19 cellular contexts compared by ENCODE assay signal in genomic region chr2:69208023-69208595, GRCh38.
DNase-seq lines count a peak whose midpoint lies in the region; ATAC-seq, FAIRE-seq and TF ChIP-seq lines count a peak whose summit lies in the region.
"Had no signal": no experiment of that assay in that cellular context is flagged by ENCODE, and none has a peak within 500 bp of the region (broad histone marks: within the 10 kb centered on the region; RNA-seq: fewer than 3 reads in every experiment).

No MANE protein-coding gene starts in this region.

- no peaks in the 10 kb centered on the region for H3K9me2 ChIP-seq in SK-N-SH

- H3K4me1 ChIP-seq in HepG2 (ENCODE audit: insufficient read depth, low read length) (peaks cover 43% of the 10 kb centered on the region), right lobe of liver (no peaks in the 10 kb centered on the region), SK-N-SH (ENCODE audit: control insufficient read depth in 1 of 2, insufficient read depth in 2 of 2, low read depth in 1 of 2, low read length in 1 of 2) (peaks cover 0 to 5% of the 10 kb centered on the region in 2 experiments; a peak in 1 of 4 replicates), esophagus muscularis mucosa (peaks cover 8 to 23% (median 13%) of the 10 kb centered on the region in 4 donors), vagina (peaks cover 3% of the 10 kb centered on the region), ovary (ENCODE audit: insufficient read depth) (peaks cover 20% of the 10 kb centered on the region)
- H3K4me1 ChIP-seq: Caco-2, psoas muscle had no signal

- FAIRE-seq in HepG2 (lab: Jason Lieb, UNC) = no peak
- FAIRE-seq: colon had no signal

- H3K27ac ChIP-seq in HepG2 (ENCODE audit: extremely low read length, insufficient read depth, low read length) (no peak overlapping the region), right lobe of liver (no peak overlapping the region), SK-N-SH (ENCODE audit: low read depth in 2 of 2, low read length in 1 of 2) (no peak overlapping the region), esophagus muscularis mucosa (replicated peaks in 1 of 4) (no peak overlapping the region), vagina (peak overlapping the region; percentile 6), ovary (no peak overlapping the region)
- H3K27ac ChIP-seq: left ventricle myocardium inferior, psoas muscle had no signal

- TF ChIP-seq CTCF in HepG2 (CRISPR knock-in tag; IDR thresholded peaks at IDR 0.05) (peak; percentile 30; the same call in 1 of the 2 replicates), right lobe of liver (IDR thresholded peaks at IDR 0.05) (no peak), SK-N-SH (IDR thresholded peaks at IDR 0.05) (peak; percentile 38), esophagus muscularis mucosa (IDR thresholded peaks at IDR 0.05) (peak in 2 of 3 experiments; percentile 11 to 29), vagina (IDR thresholded peaks at IDR 0.05) (no peak), GM13976 (IDR thresholded peaks at IDR 0.05; ENCODE audit: borderline replicate concordance, control extremely low read depth, extremely low read depth, insufficient read depth, missing control alignments) (no peak), ovary (IDR thresholded peaks at IDR 0.05) (no peak)

- H2AFZ ChIP-seq in HepG2 (ENCODE audit: low read length) = no peak overlapping the region
- H2AFZ ChIP-seq in SK-N-SH (ENCODE audit: low read depth) = no peak overlapping the region

- TF ChIP-seq POLR2A in HepG2 (IDR thresholded peaks at IDR 0.05; ENCODE audit: insufficient read depth in 1 of 2, low read depth in 2 of 2, low read length in 2 of 2) = no peak
- no peak for TF ChIP-seq POLR2A in right lobe of liver (IDR thresholded peaks at IDR 0.05)
- TF ChIP-seq POLR2A in esophagus muscularis mucosa (IDR thresholded peaks at IDR 0.05; ENCODE audit: low read depth) = no peak
- no peak for TF ChIP-seq POLR2A in vagina (IDR thresholded peaks at IDR 0.05)
- TF ChIP-seq POLR2A in ovary (IDR thresholded peaks at IDR 0.05) = no peak

- CTCF ChIA-PET in HepG2 (lab: Yijun Ruan, JAX; ENCODE audit: low intra/inter-chr PET ratio, low total read pairs) (no interaction called here), SK-N-SH (lab: Yijun Ruan, JAX) (interaction anchor here (0.6 to 3.7 kb wide), 6 partner anchors 10 to 98 kb away, joined by 3 to 14 read pairs (median 4); no protein-coding TSS in a partner anchor)

- no peaks in the 10 kb centered on the region for H3F3A ChIP-seq in SK-N-SH (replicated peaks; ENCODE audit: insufficient read depth)

- H3K9ac ChIP-seq in HepG2 (ENCODE audit: insufficient read depth, low read depth, low read length) (no peak overlapping the region), SK-N-SH (no peak overlapping the region)

- no peak overlapping the region for H3K4me3 ChIP-seq in HepG2 (replicated peaks in 1 of 3; ENCODE audit: insufficient read depth in 1 of 3, low read depth in 2 of 3, low read length in 3 of 3)
- H3K4me3 ChIP-seq in right lobe of liver = no peak overlapping the region
- H3K4me3 ChIP-seq in SK-N-SH (ENCODE audit: low read depth in 2 of 2, low read length in 1 of 2) = no peak overlapping the region
- H3K4me3 ChIP-seq in esophagus muscularis mucosa = no peak overlapping the region
- no peak overlapping the region for H3K4me3 ChIP-seq in vagina
- H3K4me3 ChIP-seq in ovary = no peak overlapping the region
- H3K4me3 ChIP-seq: left ventricle myocardium inferior, psoas muscle had no signal

- POLR2A ChIA-PET in HepG2 (lab: Yijun Ruan, JAX) = interaction anchor here (1.1 kb wide), 1 partner anchor 10 kb away, joined by 3 read pairs; no protein-coding TSS in a partner anchor
- POLR2A ChIA-PET in SK-N-SH (lab: Yijun Ruan, JAX) = interaction anchor here (0.7 kb wide), 1 partner anchor 702 kb away, joined by 3 read pairs; no protein-coding TSS in a partner anchor

- no TSS peak for BruUV-seq in HepG2 (replicated peaks; lab: Mats Ljungman, UMichigan)

- no peaks in the 10 kb centered on the region for H4K20me1 ChIP-seq in HepG2 (ENCODE audit: insufficient read depth, low read length)
- H4K20me1 ChIP-seq in SK-N-SH (ENCODE audit: insufficient read depth) = no peaks in the 10 kb centered on the region

- H3K4me2 ChIP-seq in HepG2 (ENCODE audit: low read depth, low read length) (no peak overlapping the region), SK-N-SH (no peak overlapping the region)

- H3K9me3 ChIP-seq in HepG2 (ENCODE audit: low read length) (peaks cover 8% of the 10 kb centered on the region), right lobe of liver (no peaks in the 10 kb centered on the region), SK-N-SH (no peaks in the 10 kb centered on the region), esophagus muscularis mucosa (no peaks in the 10 kb centered on the region), vagina (no peaks in the 10 kb centered on the region), ovary (no peaks in the 10 kb centered on the region)
- H3K9me3 ChIP-seq: Caco-2, psoas muscle had no signal

- 100% methylated on average over 1 of the region's 1 CpG for WGBS in HepG2 (ENCODE audit: low lambda C conversion rate)
- 11% methylated on average over 1 of the region's 1 CpG for WGBS in right lobe of liver (ENCODE audit: insufficient coverage, low coverage, low lambda C conversion rate, missing lambda C conversion rate)
- 75% methylated on average over 1 of the region's 1 CpG for WGBS in SK-N-SH (ENCODE audit: low lambda C conversion rate)
- 87% methylated on average over 1 of the region's 1 CpG for WGBS in esophagus muscularis mucosa
- WGBS in ovary, 3 donors = 58 to 98% (median 93%) methylated on average over 1 of the region's 1 CpG

- H3K79me2 ChIP-seq in HepG2 (ENCODE audit: insufficient read depth, low read length) = no peaks in the 10 kb centered on the region
- no peaks in the 10 kb centered on the region; the same call in 1 of the 2 replicates for H3K79me2 ChIP-seq in SK-N-SH (ENCODE audit: insufficient read depth)

- H3K27me3 ChIP-seq in HepG2 (ENCODE audit: control insufficient read depth in 1 of 2, insufficient read depth in 2 of 2, low read length in 2 of 2) (no peaks in the 10 kb centered on the region), right lobe of liver (no peaks in the 10 kb centered on the region), SK-N-SH (ENCODE audit: insufficient read depth) (no peaks in the 10 kb centered on the region), esophagus muscularis mucosa (no peaks in the 10 kb centered on the region), vagina (no peaks in the 10 kb centered on the region), ovary (no peaks in the 10 kb centered on the region)

- ATAC-seq in HepG2 (no peak), right lobe of liver (no peak)
- ATAC-seq: activated naive CD8-positive, alpha-beta T cell treated with anti-CD3 and anti-CD28 coated beads, Interleukin-2, amount 50 U/mL, for 24 hours; psoas muscle had no signal

- DNase-seq in HepG2 (ENCODE audit: low spot score) (no peak), right lobe of liver (no peak), SK-N-SH (no peak), esophagus muscularis mucosa (ENCODE audit: extremely low spot score) (no peak), vagina (ENCODE audit: extremely low spot score in 2 of 2) (no peak), NCI-H146 (lab: John Stamatoyannopoulos, UW) (no peak), GM13976 (ENCODE audit: low spot score) (no peak), ovary (no peak)
- DNase-seq: activated CD4-positive, alpha-beta T cell treated with anti-CD3 and anti-CD28 coated beads, Interleukin-2, amount 50 U/mL, for 1 hour; activated naive CD8-positive, alpha-beta T cell treated with anti-CD3 and anti-CD28 coated beads, Interleukin-2, amount 50 U/mL, for 24 hours; activated T-cell treated with anti-CD3 and anti-CD28 coated beads, Interleukin-2, amount 50 U/mL, for 24 hours; Caco-2; GDM1; left ventricle myocardium inferior; NCI-H748 treated with DMSO at 0.1 percent for 48 hours; psoas muscle; RPMI8226; T-helper 1 cell had no signal

- peaks cover 0 to 3% of the 10 kb centered on the region in 2 experiments; a peak in 1 of 5 replicates for H3K36me3 ChIP-seq in HepG2 (replicated peaks in 1 of 2; ENCODE audit: control insufficient read depth in 1 of 2, insufficient read depth in 2 of 2, low read length in 2 of 2)
- no peaks in the 10 kb centered on the region for H3K36me3 ChIP-seq in right lobe of liver
- peaks cover 42 to 46% of the 10 kb centered on the region in 2 experiments for H3K36me3 ChIP-seq in SK-N-SH (replicated peaks in 1 of 2; ENCODE audit: control insufficient read depth in 1 of 2, insufficient read depth in 2 of 2, low read length in 1 of 2)
- H3K36me3 ChIP-seq in esophagus muscularis mucosa = peaks cover 0 to 10% (median 3%) of the 10 kb centered on the region in 4 donors
- H3K36me3 ChIP-seq in vagina = no peaks in the 10 kb centered on the region
- H3K36me3 ChIP-seq in ovary = no peaks in the 10 kb centered on the region
- H3K36me3 ChIP-seq: left ventricle myocardium inferior had no signal

- intact Hi-C loops in HepG2 (cut with micrococcal nuclease; ENCODE audit: unreplicated experiment) (loop anchor here (1.0 kb wide), 1 partner anchor 182 kb away; no protein-coding TSS in a partner anchor), right lobe of liver (cut with DNase I) (no loop called here), esophagus muscularis mucosa (cut with DNase I) (no loop called here), vagina (cut with DNase I) (no loop called here), ovary (cut with DNase I) (loop anchor here in 1 of 4 donors (10.0 kb wide), 1 partner anchor 193 kb away; the partner anchor contains the start of gene ANTXR1)

- in situ Hi-C loops in HepG2 (cut with HindIII; ENCODE audit: extremely low pct_ligation_motif_present, low pct_unique_long_range_greater_than_20kb) (no loop called here), GM13976 (cut with MboI; ENCODE audit: low sequenced_read_pairs, unreplicated experiment) (no loop called here)

- TF ChIP-seq RAD21 in HepG2 (CRISPR knock-in tag; IDR thresholded peaks at IDR 0.05) = 0 out of 2 replicates have a peak, but pooled peaks have one; percentile 17
- TF ChIP-seq RAD21 in SK-N-SH (IDR thresholded peaks at IDR 0.05; ENCODE audit: low read length) = peak; percentile 49

- TF ChIP-seq EP300 in HepG2 (IDR thresholded peaks at IDR 0.05; ENCODE audit: low read depth in 2 of 2, low read length in 2 of 2) = no peak
- no peak for TF ChIP-seq EP300 in HepG2 (CRISPR knock-in tag; IDR thresholded peaks at IDR 0.05; ENCODE audit: borderline replicate concordance)
- no peak for TF ChIP-seq EP300 in SK-N-SH (IDR thresholded peaks at IDR 0.05; ENCODE audit: borderline replicate concordance in 1 of 2, low read depth in 1 of 2, low read length in 1 of 2)
- TF ChIP-seq EP300 in esophagus muscularis mucosa (IDR thresholded peaks at IDR 0.05) = no peak
- TF ChIP-seq EP300 in ovary (IDR thresholded peaks at IDR 0.05) = no peak

TF ChIP-seq in SK-N-SH, 30 proteins besides CTCF, POLR2A, EP300 and RAD21:
- TF ChIP-seq RFX5 (IDR thresholded peaks at IDR 0.05; ENCODE audit: low read length) = no peak
- TF ChIP-seq SMC3 (IDR thresholded peaks at IDR 0.05; ENCODE audit: low read depth, low read length) = 0 out of 2 replicates have a peak, but pooled peaks have one; percentile 12

Comparison
In these comparisons a context has a peak if more than half of its experiments do, and no peak if none do; other contexts are left out.
1. CTCF ChIP-seq: peak in HepG2 (single experiment), SK-N-SH (single experiment) and esophagus muscularis mucosa (2 of 3); none in right lobe of liver (0 of 4), vagina (0 of 3), GM13976 (single experiment) and ovary (0 of 3).
2. Of the 25 proteins assayed by ChIP-seq in both HepG2 and SK-N-SH: peak only in HepG2: none; only in SK-N-SH: SMC3; in both: CTCF and RAD21; in neither: 22.